Comparison of ENCODE assay signal across 12 cellular contexts in genomic region chr11:8192896-8193209, GRCh38. TPM values are rescaled to one million over a fixed set of nuclear protein-coding genes. Genes with fewer than 3 reads are reported as not detected.
DNase-seq lines count a peak whose midpoint lies in the region; ATAC-seq and TF ChIP-seq lines count a peak whose summit lies in the region.
"Had no signal": no experiment of that assay in that cellular context is flagged by ENCODE, and none has a peak within 500 bp of the region (broad histone marks: within the 10 kb centered on the region; RNA-seq: fewer than 3 reads in every experiment).

No MANE protein-coding gene starts in this region.

- intact Hi-C loops in body of pancreas (cut with DNase I) = no loop called here

- POLR2A ChIA-PET in SK-N-SH (lab: Yijun Ruan, JAX) = interaction anchor here (0.7 to 1.9 kb wide), 6 partner anchors 12 to 374 kb away, joined by 3 to 8 read pairs (median 3); partner anchors contain the start of gene LMO1

- TF ChIP-seq EP300 in SK-N-SH (IDR thresholded peaks at IDR 0.05; ENCODE audit: borderline replicate concordance in 1 of 2, low read depth in 1 of 2, low read length in 1 of 2) = no peak

- no peak overlapping the region for H2BK5ac ChIP-seq in neuronal stem cell (ENCODE audit: low read length)

- no peak overlapping the region for H3K4ac ChIP-seq in neuronal stem cell (ENCODE audit: low read length)

- H2BK15ac ChIP-seq in neuronal stem cell (ENCODE audit: low read length) = no peak overlapping the region

- H2AK5ac ChIP-seq in neuronal stem cell (ENCODE audit: low read depth, low read length) = no peak overlapping the region

- peak overlapping the region; percentile 16 for H3K18ac ChIP-seq in neuronal stem cell (ENCODE audit: low read length)

- H3K36me3 ChIP-seq in SK-N-SH (replicated peaks in 1 of 2; ENCODE audit: control insufficient read depth in 1 of 2, insufficient read depth in 2 of 2, low read length in 1 of 2) (no peaks in the 10 kb centered on the region), body of pancreas (replicated peaks in 1 of 2; ENCODE audit: insufficient read depth in 1 of 2, low read depth in 2 of 2) (no peaks in the 10 kb centered on the region), neuronal stem cell (replicated peaks in 1 of 2; ENCODE audit: control insufficient read depth in 2 of 2, insufficient read depth in 2 of 2, low read length in 2 of 2) (no peaks in the 10 kb centered on the region)
- H3K36me3 ChIP-seq: ovary had no signal

- no peaks in the 10 kb centered on the region; the same call in 1 of the 2 replicates for H3K27me3 ChIP-seq in SK-N-SH (ENCODE audit: insufficient read depth)
- H3K27me3 ChIP-seq in body of pancreas = no peaks in the 10 kb centered on the region
- peaks cover 0 to 9% (median 4%) of the 10 kb centered on the region in 3 experiments for H3K27me3 ChIP-seq in neuronal stem cell (ENCODE audit: control insufficient read depth in 3 of 3, insufficient read depth in 3 of 3, low read depth in 1 of 3, low read length in 3 of 3)
- H3K27me3 ChIP-seq: ovary had no signal

- no peak overlapping the region for H2BK12ac ChIP-seq in neuronal stem cell (ENCODE audit: low read length)

- DNase-seq in SK-N-SH (no peak), body of pancreas (no peak), neuronal stem cell (ENCODE audit: low spot score) (no peak), HK-2 (ENCODE audit: unreplicated experiment) (no peak), D341Med (ENCODE audit: low spot score) (no peak)

- H2BK120ac ChIP-seq in neuronal stem cell (ENCODE audit: low read depth, low read length) = no peak overlapping the region

- H3K9me3 ChIP-seq in SK-N-SH (no peaks in the 10 kb centered on the region), body of pancreas (no peaks in the 10 kb centered on the region), neuronal stem cell (replicated peaks in 1 of 2; ENCODE audit: control insufficient read depth in 2 of 2, insufficient read depth in 1 of 2, low read depth in 1 of 2, low read length in 2 of 2) (no peaks in the 10 kb centered on the region)
- H3K9me3 ChIP-seq: ovary had no signal

- H3K9ac ChIP-seq in SK-N-SH (no peak overlapping the region), neuronal stem cell (ENCODE audit: low read depth, low read length, poor library complexity) (no peak overlapping the region)

- H3K27ac ChIP-seq in SK-N-SH (ENCODE audit: low read depth in 2 of 2, low read length in 1 of 2) = 0 out of 4 replicates have a peak overlapping the region, but pooled peaks of 1 of the 2 experiments have one; percentile 30
- no peak overlapping the region for H3K27ac ChIP-seq in body of pancreas
- H3K27ac ChIP-seq in neuronal stem cell (replicated peaks; ENCODE audit: low read length) = no peak overlapping the region
- H3K27ac ChIP-seq: epithelial cell of prostate, ovary, PC-9 had no signal

- no peak overlapping the region for H3K14ac ChIP-seq in neuronal stem cell (ENCODE audit: low read length)

- no peak overlapping the region for H4K8ac ChIP-seq in neuronal stem cell (ENCODE audit: low read depth, low read length)

- ATAC-seq in SK-N-SH treated with all-trans-retinoic acid at 6 μM for 48 hours (peak; percentile 62), HG02642 (IDR thresholded peaks at IDR 0.05; ENCODE audit: poor library complexity, unreplicated experiment) (peak; percentile 19), body of pancreas (peak; percentile 12), HG03432 (IDR thresholded peaks at IDR 0.05; ENCODE audit: unreplicated experiment) (no peak)

- CTCF ChIA-PET in SK-N-SH (lab: Yijun Ruan, JAX) = interaction anchor here (0.6 to 6.3 kb wide), 54 partner anchors 10 to 767 kb away, joined by 3 to 61 read pairs (median 5); partner anchors contain the start of genes LMO1 and RIC3

- H3K4me2 ChIP-seq in SK-N-SH = no peak overlapping the region
- no peak overlapping the region for H3K4me2 ChIP-seq in neuronal stem cell (ENCODE audit: insufficient read depth, low read length, poor library complexity, severe bottlenecking)
- H3K4me2 ChIP-seq: PC-9 had no signal

- no peaks in the 10 kb centered on the region for H4K20me1 ChIP-seq in SK-N-SH (ENCODE audit: insufficient read depth)

- no peak for TF ChIP-seq RAD21 in SK-N-SH (IDR thresholded peaks at IDR 0.05; ENCODE audit: low read length)

- H2AFZ ChIP-seq in SK-N-SH (ENCODE audit: low read depth) (no peak overlapping the region), neuronal stem cell (ENCODE audit: low read length) (peak overlapping the region; percentile 42)
- H2AFZ ChIP-seq: PC-9 had no signal

- no peaks in the 10 kb centered on the region for H3K79me1 ChIP-seq in neuronal stem cell (ENCODE audit: low read depth, low read length)

- no peak for TF ChIP-seq CTCF in SK-N-SH (IDR thresholded peaks at IDR 0.05)
- TF ChIP-seq CTCF in body of pancreas (IDR thresholded peaks at IDR 0.05) = no peak

- TF ChIP-seq POLR2A in body of pancreas (IDR thresholded peaks at IDR 0.05) = no peak

- H3K23ac ChIP-seq in neuronal stem cell (ENCODE audit: low read depth, low read length, poor library complexity) = no peak overlapping the region

- H3F3A ChIP-seq in SK-N-SH (replicated peaks; ENCODE audit: insufficient read depth) = no peaks in the 10 kb centered on the region

- no peak overlapping the region for H4K91ac ChIP-seq in neuronal stem cell (ENCODE audit: low read depth, low read length, poor library complexity)

- H3K4me3 ChIP-seq in SK-N-SH (ENCODE audit: low read depth in 2 of 2, low read length in 1 of 2) (no peak overlapping the region), body of pancreas (no peak overlapping the region), neuronal stem cell (ENCODE audit: low read length in 2 of 2) (no peak overlapping the region)
- H3K4me3 ChIP-seq: ovary, PC-9 had no signal

- 20% methylated on average over 4 of the region's 5 CpGs for WGBS in SK-N-SH (ENCODE audit: low lambda C conversion rate)
- 11 to 26% methylated on average over 3 to 5 of the region's 5 CpGs for WGBS in body of pancreas, 2 donors
- WGBS in neuronal stem cell (ENCODE audit: extremely low coverage in 2 of 2, insufficient read length in 2 of 2, insufficient replicate concordance in 1 of 2), 2 donors = no CpG with 5 or more reads among the region's 5 CpGs

- H3K4me1 ChIP-seq in SK-N-SH (ENCODE audit: control insufficient read depth in 1 of 2, insufficient read depth in 2 of 2, low read depth in 1 of 2, low read length in 1 of 2) (peaks cover 0 to 12% of the 10 kb centered on the region in 2 experiments; a peak in 1 of 4 replicates), body of pancreas (no peaks in the 10 kb centered on the region), neuronal stem cell (ENCODE audit: control insufficient read depth in 2 of 2, insufficient read depth in 1 of 2, low read depth in 1 of 2, low read length in 2 of 2) (peaks cover 0 to 2% of the 10 kb centered on the region in 2 donors)

- no peaks in the 10 kb centered on the region for H3K9me2 ChIP-seq in SK-N-SH

- no peaks in the 10 kb centered on the region for H3K79me2 ChIP-seq in SK-N-SH (ENCODE audit: insufficient read depth)

TF ChIP-seq in SK-N-SH treated with all-trans-retinoic acid at 6 μM for 48 hours, 23 proteins besides CTCF, POLR2A, EP300 and RAD21:
- TF ChIP-seq CSRNP3 (CRISPR knock-in tag; IDR thresholded peaks at IDR 0.05) (no peak), RARB (CRISPR knock-in tag; IDR thresholded peaks at IDR 0.05) (no peak), CSDC2 (CRISPR knock-in tag; IDR thresholded peaks at IDR 0.05) (no peak)

TF ChIP-seq in SK-N-SH, 30 proteins besides CTCF, POLR2A, EP300 and RAD21 (continues in another document):
- no peak for TF ChIP-seq REST (IDR thresholded peaks at IDR 0.05; ENCODE audit: low read depth, low read length)
- TF ChIP-seq FOXJ3 (CRISPR knock-in tag; IDR thresholded peaks at IDR 0.05) = no peak
- no peak for TF ChIP-seq USF2 (IDR thresholded peaks at IDR 0.05; ENCODE audit: borderline replicate concordance, low read depth, low read length)
- no peak for TF ChIP-seq RXRA (IDR thresholded peaks at IDR 0.05; ENCODE audit: borderline replicate concordance, low read depth)

RNA-seq across cellular contexts. Expression of gene RIC3, which starts 24.0 kb away (rescaled TPM):
- polyA plus RNA-seq in SK-N-SH (2012; rRNA removed) = 0.54 and 1.2 TPM in 2 replicates
- polyA plus RNA-seq in SK-N-SH (2012; cell fraction: cytosol; rRNA removed) = 0.84 and 1.2 TPM in 2 replicates
- 2.8 and 4.4 TPM in 2 replicates for polyA plus RNA-seq in SK-N-SH (2012; cell fraction: nucleus; rRNA removed)
- total RNA-seq in body of pancreas = 10 to 100 TPM; 40.0 to 44.5 TPM
- 12.4 TPM for polyA plus RNA-seq in neuronal stem cell (2013, experiment 1 of 2)
- polyA plus RNA-seq in neuronal stem cell (2013, experiment 2 of 2) = 12.3 TPM
- total RNA-seq: HT1080, PC-9 had no signal
